Comparison of ENCODE assay signal across 11 cellular contexts in the genomic region with DNA sequence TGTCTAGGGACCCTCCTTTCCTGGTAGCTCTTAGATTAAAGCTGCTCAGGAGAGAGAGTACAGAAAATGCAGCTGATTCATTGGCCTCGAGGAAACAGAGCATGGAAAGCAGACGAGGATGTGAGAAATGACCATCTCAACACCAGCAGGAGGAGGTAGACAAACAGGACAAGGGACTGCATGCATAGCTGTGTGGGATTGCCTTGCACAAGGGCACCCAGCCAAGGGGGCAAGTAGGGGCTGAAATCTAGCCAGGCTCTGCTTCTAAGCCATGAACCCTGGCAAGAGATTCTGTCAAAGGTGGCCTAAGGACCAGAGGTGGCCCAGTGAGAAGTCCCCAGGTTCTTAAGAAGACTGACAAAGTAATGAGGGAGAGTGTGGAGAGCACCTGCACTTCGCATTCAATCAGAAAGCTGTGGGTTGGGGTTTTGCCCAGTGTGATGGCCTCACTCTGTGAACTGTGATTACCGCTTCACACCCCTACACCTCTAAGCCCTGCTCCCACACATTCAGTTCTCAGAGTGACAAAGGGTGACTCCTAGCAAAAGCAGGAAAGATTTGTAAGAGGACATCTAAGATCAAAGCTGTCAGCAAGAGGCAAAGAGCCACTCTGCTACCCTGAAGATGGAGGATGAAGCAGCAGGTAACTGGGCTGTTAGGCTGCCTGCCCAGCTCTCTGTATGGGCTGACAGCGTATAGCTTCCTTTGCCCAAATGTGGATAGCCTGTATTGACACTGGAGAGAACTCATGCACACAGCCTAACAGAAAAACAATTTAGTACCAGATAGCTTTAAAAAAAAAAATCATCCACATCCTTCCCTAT.
A peak's percentile ranks its signal among the peaks of the same experiment; 100 is the strongest.
DNase-seq lines count a peak whose midpoint lies in the region; ATAC-seq and TF ChIP-seq lines count a peak whose summit lies in the region.
"Had no signal": no experiment of that assay in that cellular context is flagged by ENCODE, and none has a peak within 500 bp of the region (broad histone marks: within the 10 kb centered on the region; RNA-seq: fewer than 3 reads in every experiment).

No MANE protein-coding gene starts in this region.

- no peaks in the 10 kb centered on the region for H3K36me3 ChIP-seq in adrenal gland (replicated peaks in 1 of 2)
- H3K36me3 ChIP-seq: upper lobe of left lung had no signal

- no peak for TF ChIP-seq CTCF in adrenal gland (IDR thresholded peaks at IDR 0.05)
- TF ChIP-seq CTCF in CD4-positive, alpha-beta T cell (IDR thresholded peaks at IDR 0.05): no peak

- H3K4me1 Mint-ChIP-seq in CD4-positive, alpha-beta T cell (ENCODE audit: low read depth): no peaks in the 10 kb centered on the region

- WGBS in adrenal gland, 4 donors: 62 to 76% (median 70%) methylated on average over 5 of the region's 5 CpGs

- ATAC-seq in GM21529 (IDR thresholded peaks at IDR 0.05; ENCODE audit: unreplicated experiment) (peak; percentile 66), HG03558 (IDR thresholded peaks at IDR 0.05; ENCODE audit: extremely low read depth, unreplicated experiment) (peak; percentile 52), GM18868 (IDR thresholded peaks at IDR 0.05; ENCODE audit: unreplicated experiment) (no peak)
- ATAC-seq in CD4-positive, alpha-beta T cell (ENCODE audit: poor library complexity): no peak

- no peaks in the 10 kb centered on the region for H3K27me3 ChIP-seq in adrenal gland
- no peaks in the 10 kb centered on the region for H3K27me3 ChIP-seq in CD4-positive, alpha-beta T cell (ENCODE audit: control insufficient read depth, insufficient read depth, low read length)
- H3K27me3 ChIP-seq: upper lobe of left lung had no signal

- H3K9me3 ChIP-seq in adrenal gland (replicated peaks in 1 of 3): no peaks in the 10 kb centered on the region
- H3K9me3 ChIP-seq in CD4-positive, alpha-beta T cell (ENCODE audit: control insufficient read depth, low read length): no peaks in the 10 kb centered on the region
- H3K9me3 ChIP-seq: upper lobe of left lung had no signal

- no peak for TF ChIP-seq POLR2A in adrenal gland (IDR thresholded peaks at IDR 0.05)

- H3K27ac Mint-ChIP-seq in CD4-positive, alpha-beta T cell: no peak overlapping the region

- CTCF ChIA-PET in CD4-positive, alpha-beta T cell (lab: Charles Lee): no interaction called here

- no peaks in the 10 kb centered on the region for H3K9me3 Mint-ChIP-seq in CD4-positive, alpha-beta T cell

- H3K4me3 ChIP-seq in adrenal gland: no peak overlapping the region
- H3K4me3 ChIP-seq: smooth muscle cell, upper lobe of left lung had no signal

- no peaks in the 10 kb centered on the region for H3K36me3 Mint-ChIP-seq in CD4-positive, alpha-beta T cell (ENCODE audit: low read depth)

- no peak overlapping the region for H3K27ac ChIP-seq in adrenal gland
- no peak overlapping the region for H3K27ac ChIP-seq in CD4-positive, alpha-beta T cell (ENCODE audit: low read depth, low read length)
- H3K27ac ChIP-seq: upper lobe of left lung had no signal

- peak; percentile 76 for DNase-seq in activated CD4-positive, alpha-beta T cell treated with anti-CD3 and anti-CD28 coated beads for 48 hours
- DNase-seq in activated CD4-positive, alpha-beta T cell treated with anti-CD3 and anti-CD28 coated beads for 1 hour: no peak
- peak; percentile 14 to 64 (median 37) for DNase-seq in stimulated activated CD4-positive, alpha-beta T cell treated with anti-CD3 and anti-CD28 coated beads, TNF-alpha, amount 100 ng/mL, for 48 hours (ENCODE audit: low read depth in 3 of 3)
- DNase-seq in adrenal gland: no peak
- DNase-seq in CD4-positive, alpha-beta T cell: no peak
- DNase-seq: NCI-H1436 had no signal

- H3K4me3 Mint-ChIP-seq in CD4-positive, alpha-beta T cell: no peak overlapping the region

- H3K27me3 Mint-ChIP-seq in CD4-positive, alpha-beta T cell: no peaks in the 10 kb centered on the region

- intact Hi-C loops in adrenal gland (cut with DNase I): no loop called here
- intact Hi-C loops in CD4-positive, alpha-beta T cell (cut with DNase I, micrococcal nuclease): no loop called here

- H3K4me1 ChIP-seq in adrenal gland (replicated peaks in 1 of 2): no peaks in the 10 kb centered on the region
- H3K4me1 ChIP-seq: upper lobe of left lung had no signal

- POLR2A ChIA-PET in CD4-positive, alpha-beta T cell (lab: Charles Lee): interaction anchor here (1.9 kb wide), 1 partner anchor 152 kb away, joined by 4 read pairs; no protein-coding TSS in a partner anchor

Comparison
In these comparisons a context has a peak if more than half of its experiments do, and no peak if none do; other contexts are left out.
1. DNase-seq: peak in activated CD4-positive, alpha-beta T cell treated with anti-CD3 and anti-CD28 coated beads for 48 hours (single experiment) and stimulated activated CD4-positive, alpha-beta T cell treated with anti-CD3 and anti-CD28 coated beads, TNF-alpha, amount 100 ng/mL, for 48 hours (3 of 3); none in activated CD4-positive, alpha-beta T cell treated with anti-CD3 and anti-CD28 coated beads for 1 hour (single experiment), adrenal gland (0 of 7) and CD4-positive, alpha-beta T cell (0 of 10).
2. ATAC-seq: peak in GM21529 (single experiment) and HG03558 (single experiment); none in GM18868 (single experiment) and CD4-positive, alpha-beta T cell (single experiment).